Comparison of ENCODE assay signal across 31 cellular contexts in genomic region chr12:105436636-105437035, GRCh38.
"Had no signal": no experiment of that assay in that cellular context is flagged by ENCODE, and none has a peak within 500 bp of the region (broad histone marks: within the 10 kb centered on the region; RNA-seq: fewer than 3 reads in every experiment).

No MANE protein-coding gene starts in this region.

- H3K9me3 ChIP-seq: adrenal gland, body of pancreas, breast epithelium had no signal

- ATAC-seq: activated CD8-positive, alpha-beta T cell treated with anti-CD3 and anti-CD28 coated beads for 36 hours; activated naive CD4-positive, alpha-beta T cell treated with anti-CD3 and anti-CD28 coated beads, Interleukin-2, amount 50 U/mL, for 72 hours; activated T-cell treated with anti-CD3 and anti-CD28 coated beads, Interleukin-2, amount 50 U/mL, for 4 hours; activated T-cell treated with anti-CD3 and anti-CD28 coated beads, Interleukin-2, amount 50 U/mL, for 72 hours; activated T-helper 17 cell treated with anti-CD3 and anti-CD28 coated beads, Interleukin-2, amount 50 U/mL, for 72 hours; body of pancreas; T-helper 17 cell had no signal

- H3K27me3 ChIP-seq: body of pancreas, brain microvascular endothelial cell, breast epithelium had no signal

- H3K4me3 ChIP-seq: adrenal gland, body of pancreas, breast epithelium had no signal

- H3K4me1 ChIP-seq: adrenal gland, body of pancreas, breast epithelium had no signal

- H3K27ac ChIP-seq: adrenal gland, body of pancreas, brain microvascular endothelial cell, breast epithelium, VCaP had no signal

- DNase-seq: activated B cell treated with CpG ODN at 0.5 μM for 24 hours; activated CD4-positive, alpha-beta memory T cell treated with anti-CD3 and anti-CD28 coated beads for 36 hours; activated CD4-positive, alpha-beta T cell treated with anti-CD3 and anti-CD28 coated beads for 4 hours; activated CD4-positive, alpha-beta T cell treated with anti-CD3 and anti-CD28 coated beads, Interleukin-2, amount 10 ng/mL, durations not matched to agents 24 days and 14 days; activated CD4-positive, alpha-beta T cell treated with anti-CD3 and anti-CD28 coated beads, Interleukin-2, amount 50 U/mL, for 1 hour; activated CD4-positive, alpha-beta T cell treated with anti-CD3 and anti-CD28 coated beads, Interleukin-2, amount 50 U/mL, for 4 hours; activated CD4-positive, CD25-positive, alpha-beta regulatory T cell treated with anti-CD3 and anti-CD28 coated beads, Interleukin-2, amount 50 U/mL, for 72 hours; activated CD8-positive, alpha-beta memory T cell treated with anti-CD3 and anti-CD28 coated beads, Interleukin-2, amount 50 U/mL, for 4 hours; activated CD8-positive, alpha-beta T cell treated with anti-CD3 and anti-CD28 coated beads for 36 hours; activated effector memory CD4-positive, alpha-beta T cell treated with anti-CD3 and anti-CD28 coated beads, Interleukin-2, amount 50 U/mL, for 16 hours; activated gamma-delta T cell treated with Interleukin-2 at 50 U/mL for 16 hours; activated naive CD4-positive, alpha-beta T cell; activated naive CD4-positive, alpha-beta T cell treated with anti-CD3 and anti-CD28 coated beads for 36 hours; activated naive CD4-positive, alpha-beta T cell treated with anti-CD3 and anti-CD28 coated beads, Interleukin-2, amount 50 U/mL, for 16 hours; activated naive CD8-positive, alpha-beta T cell treated with anti-CD3 and anti-CD28 coated beads for 36 hours; activated T-cell treated with anti-CD3 and anti-CD28 coated beads for 4 hours; activated T-cell treated with anti-CD3 and anti-CD28 coated beads, Interleukin-2, amount 50 U/mL, for 1 hour; activated T-cell treated with anti-CD3 and anti-CD28 coated beads, Interleukin-2, amount 50 U/mL, for 4 hours; activated T-cell treated with anti-CD3 and anti-CD28 coated beads, Interleukin-2, amount 50 U/mL, for 72 hours; adrenal gland; amniotic stem cell; aorta; body of pancreas; brain microvascular endothelial cell; central memory CD4-positive, alpha-beta T cell; T-helper 17 cell; T1000 had no signal

- H3K36me3 ChIP-seq: adrenal gland, brain microvascular endothelial cell, breast epithelium had no signal
